Comparison of ENCODE assay signal across 16 cellular contexts in genomic region chr1:11523261-11523660, GRCh38. TPM values are rescaled to one million over a fixed set of nuclear protein-coding genes. Genes with fewer than 3 reads are reported as not detected.
DNase-seq lines count a peak whose midpoint lies in the region; ATAC-seq, FAIRE-seq and TF ChIP-seq lines count a peak whose summit lies in the region.
"Had no signal": no experiment of that assay in that cellular context is flagged by ENCODE, and none has a peak within 500 bp of the region (broad histone marks: within the 10 kb centered on the region; RNA-seq: fewer than 3 reads in every experiment).

No MANE protein-coding gene starts in this region.

- BruUV-seq in K562 (replicated peaks; lab: Mats Ljungman, UMichigan), result no TSS peak

- DNase-seq in CD14-positive monocyte (ENCODE audit: low spot score) (peak; percentile 20), K562 (ENCODE audit: extremely low read depth in 1 of 4, low spot score in 3 of 4) (no peak), iPS-NIHi11 (ENCODE audit: low spot score) (peak; percentile 3), neuronal stem cell (ENCODE audit: low spot score) (no peak), NK-92 (lab: John Stamatoyannopoulos, UW; ENCODE audit: unreplicated experiment) (no peak), HUDEP-2 (lab: John Stamatoyannopoulos, UW; ENCODE audit: unreplicated experiment in 76 of 76) (no peak), SK-N-DZ (ENCODE audit: low spot score) (no peak)
- DNase-seq: ACHN, Calu3, DMS 273 treated with DMSO at 0.1 percent for 48 hours, HCEC 1CT had no signal

- H3K36me3 ChIP-seq in K562 (ENCODE audit: control insufficient read depth, insufficient read depth, low read length), result no peaks in the 10 kb centered on the region
- peaks cover 1 to 5% of the 10 kb centered on the region in 2 donors for H3K36me3 ChIP-seq in neuronal stem cell (replicated peaks in 1 of 2; ENCODE audit: control insufficient read depth in 2 of 2, insufficient read depth in 2 of 2, low read length in 2 of 2)
- H3K36me3 ChIP-seq: BLaER1 treated with 17β-estradiol and CSF1 and Interleukin-3, amounts not matched to agents 10 nM and 100 nM had no signal

- H2AFZ ChIP-seq in K562 (ENCODE audit: low read depth, low read length), result no peak overlapping the region
- no peak overlapping the region for H2AFZ ChIP-seq in neuronal stem cell (ENCODE audit: low read length)

- no peaks in the 10 kb centered on the region for H3K9me1 ChIP-seq in K562 (ENCODE audit: control insufficient read depth, insufficient read depth, low read length)

- no peak overlapping the region for H2BK15ac ChIP-seq in neuronal stem cell (ENCODE audit: low read length)

- no peak overlapping the region for H2BK5ac ChIP-seq in neuronal stem cell (ENCODE audit: low read length)

- no peak overlapping the region for H3K4ac ChIP-seq in neuronal stem cell (ENCODE audit: low read length)

- no peak overlapping the region for H4K91ac ChIP-seq in neuronal stem cell (ENCODE audit: low read depth, low read length, poor library complexity)

- ATAC-seq in K562, result no peak
- no peak for ATAC-seq in GM19328 (IDR thresholded peaks at IDR 0.05; ENCODE audit: unreplicated experiment)
- ATAC-seq: GM12878 had no signal

- H3K4me1 Mint-ChIP-seq in CD14-positive monocyte, result no peaks in the 10 kb centered on the region
- H3K4me1 Mint-ChIP-seq: IgD-negative memory B cell had no signal

- H3K4me1 ChIP-seq in K562 (replicated peaks in 1 of 2; ENCODE audit: control insufficient read depth in 2 of 2, insufficient read depth in 2 of 2, low read length in 2 of 2) (0 out of 5 replicates have a peak, but pooled peaks cover 0 to 3% of the 10 kb centered on the region in 2 experiments), neuronal stem cell (ENCODE audit: control insufficient read depth in 2 of 2, insufficient read depth in 1 of 2, low read depth in 1 of 2, low read length in 2 of 2) (no peaks in the 10 kb centered on the region)

- H3K9me3 ChIP-seq in K562 (replicated peaks; ENCODE audit: control insufficient read depth, insufficient read depth, low read depth, low read length), result no peaks in the 10 kb centered on the region
- no peaks in the 10 kb centered on the region for H3K9me3 ChIP-seq in neuronal stem cell (replicated peaks in 1 of 2; ENCODE audit: control insufficient read depth in 2 of 2, insufficient read depth in 1 of 2, low read depth in 1 of 2, low read length in 2 of 2)
- H3K9me3 ChIP-seq: BLaER1 treated with 17β-estradiol and CSF1 and Interleukin-3, amounts not matched to agents 10 nM and 100 nM had no signal

- no peak for TF ChIP-seq EP300 in K562 (IDR thresholded peaks at IDR 0.05; ENCODE audit: low read length)

- CTCF ChIA-PET in K562 (lab: Yijun Ruan, JAX; ENCODE audit: low intra/inter-chr PET ratio), result no interaction called here

- peaks cover 0 to 2% (median 0%) of the 10 kb centered on the region in 7 donors for H3K9me3 Mint-ChIP-seq in CD14-positive monocyte
- H3K9me3 Mint-ChIP-seq: CD4-positive, alpha-beta T cell; IgD-negative memory B cell had no signal

- H3K27me3 Mint-ChIP-seq in CD14-positive monocyte (ENCODE audit: low read depth in 3 of 3), result peaks cover 0 to 4% (median 1%) of the 10 kb centered on the region in 3 donors
- H3K27me3 Mint-ChIP-seq: CD4-positive, alpha-beta T cell had no signal

- whole genome bisulfite sequencing in K562 (ENCODE audit: insufficient coverage, low coverage, missing lambda C conversion rate), result 0% methylated on average over 10 of the region's 10 CpGs
- WGBS in neuronal stem cell (ENCODE audit: extremely low coverage in 2 of 2, insufficient read length in 2 of 2, insufficient replicate concordance in 1 of 2), 2 donors, result no CpG with 5 or more reads among the region's 10 CpGs

- H2AK5ac ChIP-seq in neuronal stem cell (ENCODE audit: low read depth, low read length), result no peak overlapping the region

- H4K8ac ChIP-seq in neuronal stem cell (ENCODE audit: low read depth, low read length), result no peak overlapping the region

- intact Hi-C loops in CD14-positive monocyte (cut with micrococcal nuclease), result no loop called here
- intact Hi-C loops in K562 (cut with micrococcal nuclease), result no loop called here

- H3K27ac ChIP-seq in K562 (ENCODE audit: extremely low read depth, low read depth, low read length) (no peak overlapping the region), neuronal stem cell (replicated peaks; ENCODE audit: low read length) (no peak overlapping the region)

- H3K79me1 ChIP-seq in neuronal stem cell (ENCODE audit: low read depth, low read length), result peaks cover 3% of the 10 kb centered on the region

- no peak for TF ChIP-seq POLR2A in K562 (conservative IDR thresholded peaks at IDR 0.05)

- H4K20me1 ChIP-seq in K562 (replicated peaks; ENCODE audit: control insufficient read depth, insufficient read depth, low read length), result peaks cover 9% of the 10 kb centered on the region

- H3K27me3 ChIP-seq in K562 (ENCODE audit: control insufficient read depth in 2 of 2, insufficient read depth in 2 of 2, low read length in 2 of 2) (peaks cover 6 to 45% of the 10 kb centered on the region in 2 experiments; a peak in 4 of 5 replicates), neuronal stem cell (ENCODE audit: control insufficient read depth in 3 of 3, insufficient read depth in 3 of 3, low read depth in 1 of 3, low read length in 3 of 3) (no peaks in the 10 kb centered on the region)
- H3K27me3 ChIP-seq: BLaER1 treated with 17β-estradiol and CSF1 and Interleukin-3, amounts not matched to agents 10 nM and 100 nM had no signal

- POLR2A ChIA-PET in K562 (lab: Yijun Ruan, JAX), result no interaction called here

- H3K79me2 ChIP-seq in K562 (ENCODE audit: control insufficient read depth, insufficient read depth, low read length), result no peaks in the 10 kb centered on the region

- H2BK120ac ChIP-seq in neuronal stem cell (ENCODE audit: low read depth, low read length), result no peak overlapping the region

- TF ChIP-seq CTCF in CD14-positive monocyte (IDR thresholded peaks at IDR 0.05) (no peak), K562 (IDR thresholded peaks at IDR 0.05 in 2 of 3, conservative IDR thresholded peaks at IDR 0.05 in 1 of 3; ENCODE audit: insufficient read depth in 2 of 3, low read depth in 1 of 3, low read length in 3 of 3) (no peak)

- no peak overlapping the region for H3K14ac ChIP-seq in neuronal stem cell (ENCODE audit: low read length)

- in situ Hi-C loops in K562 (cut with MboI), result no loop called here

- H3K4me3 Mint-ChIP-seq in CD14-positive monocyte, result no peak overlapping the region
- H3K4me3 Mint-ChIP-seq: CD4-positive, alpha-beta T cell; IgD-negative memory B cell had no signal

- H3K23ac ChIP-seq in neuronal stem cell (ENCODE audit: low read depth, low read length, poor library complexity), result peak overlapping the region; percentile 55

- H3K9ac ChIP-seq in K562 (ENCODE audit: insufficient read depth in 1 of 2, low read depth in 2 of 2, low read length in 2 of 2) (no peak overlapping the region), neuronal stem cell (ENCODE audit: low read depth, low read length, poor library complexity) (no peak overlapping the region)

- H3K4me3 ChIP-seq in K562 (no peak overlapping the region), neuronal stem cell (ENCODE audit: low read length in 2 of 2) (no peak overlapping the region)
- H3K4me3 ChIP-seq: BLaER1 treated with 17β-estradiol and CSF1 and Interleukin-3, amounts not matched to agents 10 nM and 100 nM; GM12878 had no signal

- no peak for TF ChIP-seq RAD21 in K562 (CRISPR knock-in tag; conservative IDR thresholded peaks at IDR 0.05 in 1 of 2, IDR thresholded peaks at IDR 0.05 in 1 of 2)

- H2BK12ac ChIP-seq in neuronal stem cell (ENCODE audit: low read length), result no peak overlapping the region

- H3K18ac ChIP-seq in neuronal stem cell (ENCODE audit: low read length), result peak overlapping the region; percentile 44

- H3K27ac Mint-ChIP-seq in CD14-positive monocyte, result peak overlapping the region in 1 of 7 donors; percentile 49
- H3K27ac Mint-ChIP-seq: CD4-positive, alpha-beta T cell had no signal

- FAIRE-seq in K562 (lab: Jason Lieb, UNC), result no peak
- FAIRE-seq: GM12878 had no signal

- H3K36me3 Mint-ChIP-seq in CD14-positive monocyte, result no peaks in the 10 kb centered on the region

- no peak overlapping the region for H3K4me2 ChIP-seq in K562 (ENCODE audit: insufficient read depth, low read length)
- H3K4me2 ChIP-seq in neuronal stem cell (ENCODE audit: insufficient read depth, low read length, poor library complexity, severe bottlenecking), result no peak overlapping the region
- H3K4me2 ChIP-seq: BLaER1 treated with 17β-estradiol and CSF1 and Interleukin-3, amounts not matched to agents 10 nM and 100 nM had no signal

TF ChIP-seq in K562, 482 proteins besides CTCF, POLR2A, EP300 and RAD21:
- TF ChIP-seq HNRNPL (IDR thresholded peaks at IDR 0.05; ENCODE audit: low read depth, low read length), result peak; percentile 83
- TF ChIP-seq ZNF79 (CRISPR knock-in tag; IDR thresholded peaks at IDR 0.05; ENCODE audit: low read depth), result no peak
TF ChIP-seq in K562: peak in this region for 1.

RNA-seq across cellular contexts. Expression of gene DISP3, which starts 44.3 kb away (rescaled TPM):
- polyA plus RNA-seq in CD14-positive monocyte (not detected), K562 (2011; rRNA removed) (0.12 TPM in 1 of 2 replicates, not detected in the other), K562 (2014; fragmentation: Illumina TruSeq; extraction: Trizol) (0.19 TPM in 1 of 2 replicates, not detected in the other), K562 (2014; fragmentation: Nextera tagmentation; extraction: Ambion mirVana) (not detected), K562 (2014; rRNA removed) (0.03 TPM in 1 of 2 replicates, not detected in the other)
- total RNA-seq in K562 (2011; cell fraction: chromatin; rRNA removed; ENCODE audit: low replicate concordance), result not detected in 2 replicates
- 0.13 and 0.17 TPM in 2 replicates for total RNA-seq in K562 (2011; cell fraction: nucleolus; rRNA removed)
- 0.22 TPM in 1 of 2 replicates, not detected in the other for total RNA-seq in K562 (2011; cell fraction: nucleoplasm; rRNA removed)
- total RNA-seq in K562 (2014; rRNA removed) (0.04 and 0.14 TPM in 2 replicates), K562 (2014; rRNA removed; fragmentation: Illumina TruSeq; extraction: Trizol) (not detected in 2 replicates), K562 (2015; rRNA removed; fragmentation: Illumina TruSeq; extraction: Trizol) (not detected in 2 replicates), K562 (2021) (0.16 TPM in 1 of 2 replicates, not detected in the other)
- polyA plus RNA-seq in K562 (2011; cell fraction: cytosol; rRNA removed), result 0.04 TPM in 1 of 2 replicates, not detected in the other
- polyA plus RNA-seq in K562 (2011; cell fraction: nucleus; rRNA removed), result 0.06 and 0.13 TPM in 2 replicates
- 0.07 TPM in 1 of 2 replicates, not detected in the other for polyA plus RNA-seq in K562 (2012)
- polyA minus RNA-seq in K562 (2011; rRNA and poly(A)+ RNA removed), result not detected in 2 replicates
- polyA minus RNA-seq in K562 (2011; cell fraction: cytosol; rRNA and poly(A)+ RNA removed), result not detected in 2 replicates
- polyA minus RNA-seq in K562 (2011; cell fraction: nucleus; rRNA and poly(A)+ RNA removed), result not detected in 2 replicates
- 1.1 TPM for polyA plus RNA-seq in neuronal stem cell (2013, experiment 1 of 2)
- polyA plus RNA-seq in neuronal stem cell (2013, experiment 2 of 2), result 1.3 TPM
- 3.8 and 4.5 TPM in 2 replicates for polyA plus RNA-seq in SK-N-DZ (2014; cell fraction: cytosol; rRNA removed)
- 17.6 and 18.9 TPM in 2 replicates for polyA plus RNA-seq in SK-N-DZ (2014; cell fraction: nucleus; rRNA removed)
- polyA plus RNA-seq: IgD-negative memory B cell had no signal

Comparison
In these comparisons a context has a peak if more than half of its experiments do, and no peak if none do; other contexts are left out.
1. DNase-seq: peak in CD14-positive monocyte (single experiment) and iPS-NIHi11 (single experiment); none in K562 (0 of 4), neuronal stem cell (single experiment), NK-92 (single experiment), HUDEP-2 (0 of 76) and SK-N-DZ (single experiment).